In genomic region chr18:78862395-78862794, GRCh38 we compare ENCODE assay signal across 18 cellular contexts.
A peak's percentile ranks its signal among the peaks of the same experiment; 100 is the strongest.
DNase-seq lines count a peak whose midpoint lies in the region; ATAC-seq, FAIRE-seq and TF ChIP-seq lines count a peak whose summit lies in the region.
"Had no signal": no experiment of that assay in that cellular context is flagged by ENCODE, and none has a peak within 500 bp of the region (broad histone marks: within the 10 kb centered on the region; RNA-seq: fewer than 3 reads in every experiment).

No MANE protein-coding gene starts in this region.

- no peak for ATAC-seq in activated CD4-positive, CD25-positive, alpha-beta regulatory T cell treated with anti-CD3 and anti-CD28 coated beads, Interleukin-2, amount 50 U/mL, for 24 hours

- H2AFZ ChIP-seq in osteoblast (ENCODE audit: low read length), result no peak overlapping the region

- H3K4me1 Mint-ChIP-seq in progenitor cell of endocrine pancreas (ENCODE audit: low read depth), result no peaks in the 10 kb centered on the region
- H3K4me1 Mint-ChIP-seq: CD4-positive, alpha-beta memory T cell had no signal

- H3K4me3 Mint-ChIP-seq in progenitor cell of endocrine pancreas (ENCODE audit: low read depth), result no peak overlapping the region
- H3K4me3 Mint-ChIP-seq: CD4-positive, alpha-beta memory T cell had no signal

- peak; percentile 15 for DNase-seq in D341Med (ENCODE audit: low spot score)
- peak; percentile 30 for DNase-seq in H7
- DNase-seq in bronchial epithelial cell (ENCODE audit: low read depth), result no peak
- peak; percentile 68 for DNase-seq in osteoblast (ENCODE audit: insufficient read length, low spot score, missing footprints)
- DNase-seq in NCI-H2227 (lab: John Stamatoyannopoulos, UW; ENCODE audit: unreplicated experiment), result no peak
- no peak for DNase-seq in activated CD4-positive, alpha-beta T cell treated with anti-CD3 and anti-CD28 coated beads for 1 hour
- DNase-seq in progenitor cell of endocrine pancreas (ENCODE audit: low spot score, unreplicated experiment), result no peak
- DNase-seq: C1 segment of cervical spinal cord; Calu3; CD4-positive, alpha-beta memory T cell; COR-L47; DND-41; GOT3; HCEC 1CT had no signal

- H3K27ac ChIP-seq in osteoblast (ENCODE audit: low read depth, low read length), result no peak overlapping the region

- H3K79me2 ChIP-seq in osteoblast (ENCODE audit: insufficient read depth, low read length), result no peaks in the 10 kb centered on the region

- H3K4me3 ChIP-seq in H7 (ENCODE audit: insufficient read depth, low read depth, low read length) (no peak overlapping the region), bronchial epithelial cell (ENCODE audit: low read depth, low read length) (no peak overlapping the region), osteoblast (ENCODE audit: insufficient read depth, low read length) (no peak overlapping the region)

- H3K27me3 ChIP-seq in H7 (ENCODE audit: control insufficient read depth, insufficient read depth, low read length), result no peaks in the 10 kb centered on the region
- no peaks in the 10 kb centered on the region for H3K27me3 ChIP-seq in bronchial epithelial cell (ENCODE audit: control insufficient read depth, insufficient read depth, low read length)
- no peaks in the 10 kb centered on the region for H3K27me3 ChIP-seq in osteoblast (ENCODE audit: insufficient read depth, low read length)

- H3K27me3 Mint-ChIP-seq in progenitor cell of endocrine pancreas, result peaks cover 47% of the 10 kb centered on the region

- FAIRE-seq in bronchial epithelial cell (lab: Jason Lieb, UNC), result peak; percentile 7
- FAIRE-seq: G401.6, GM12892, H54 had no signal

- no peaks in the 10 kb centered on the region for H3K9me3 ChIP-seq in osteoblast (ENCODE audit: low read depth, low read length)

- H3K36me3 Mint-ChIP-seq in progenitor cell of endocrine pancreas (ENCODE audit: insufficient read depth), result no peaks in the 10 kb centered on the region
- H3K36me3 Mint-ChIP-seq: CD4-positive, alpha-beta memory T cell had no signal

- no peaks in the 10 kb centered on the region for H3K4me1 ChIP-seq in osteoblast (ENCODE audit: insufficient read depth, low read length)

- no peaks in the 10 kb centered on the region for H4K20me1 ChIP-seq in osteoblast (ENCODE audit: insufficient read depth, low read length)

- H3K4me2 ChIP-seq in osteoblast (ENCODE audit: insufficient read depth, low read length), result no peak overlapping the region

- no peaks in the 10 kb centered on the region for H3K36me3 ChIP-seq in H7 (replicated peaks; ENCODE audit: control insufficient read depth, insufficient read depth, low read length)
- H3K36me3 ChIP-seq in bronchial epithelial cell (ENCODE audit: control insufficient read depth, insufficient read depth, low read length), result no peaks in the 10 kb centered on the region
- H3K36me3 ChIP-seq in osteoblast (ENCODE audit: insufficient read depth, low read length), result no peaks in the 10 kb centered on the region

- no peaks in the 10 kb centered on the region for H3K9me3 Mint-ChIP-seq in progenitor cell of endocrine pancreas (ENCODE audit: low read depth)
- H3K9me3 Mint-ChIP-seq: CD4-positive, alpha-beta memory T cell had no signal

- H3K27ac Mint-ChIP-seq in progenitor cell of endocrine pancreas, result no peak overlapping the region
- H3K27ac Mint-ChIP-seq: CD4-positive, alpha-beta memory T cell had no signal

- no peak for TF ChIP-seq CTCF in bronchial epithelial cell (IDR thresholded peaks at IDR 0.05; ENCODE audit: insufficient read depth, low read length, severe bottlenecking)
- TF ChIP-seq CTCF in osteoblast (IDR thresholded peaks at IDR 0.05; ENCODE audit: extremely low read depth, low read depth, low read length), result no peak
- no peak for TF ChIP-seq CTCF in progenitor cell of endocrine pancreas (IDR thresholded peaks at IDR 0.05; ENCODE audit: unreplicated experiment)

Comparison
In these comparisons a context has a peak if more than half of its experiments do, and no peak if none do; other contexts are left out.
1. DNase-seq: peak in D341Med (single experiment), H7 (single experiment) and osteoblast (single experiment); none in bronchial epithelial cell (single experiment), NCI-H2227 (single experiment), activated CD4-positive, alpha-beta T cell treated with anti-CD3 and anti-CD28 coated beads for 1 hour (single experiment) and progenitor cell of endocrine pancreas (single experiment).